ENCODE assay signal across 8 cellular contexts in the genomic region with DNA sequence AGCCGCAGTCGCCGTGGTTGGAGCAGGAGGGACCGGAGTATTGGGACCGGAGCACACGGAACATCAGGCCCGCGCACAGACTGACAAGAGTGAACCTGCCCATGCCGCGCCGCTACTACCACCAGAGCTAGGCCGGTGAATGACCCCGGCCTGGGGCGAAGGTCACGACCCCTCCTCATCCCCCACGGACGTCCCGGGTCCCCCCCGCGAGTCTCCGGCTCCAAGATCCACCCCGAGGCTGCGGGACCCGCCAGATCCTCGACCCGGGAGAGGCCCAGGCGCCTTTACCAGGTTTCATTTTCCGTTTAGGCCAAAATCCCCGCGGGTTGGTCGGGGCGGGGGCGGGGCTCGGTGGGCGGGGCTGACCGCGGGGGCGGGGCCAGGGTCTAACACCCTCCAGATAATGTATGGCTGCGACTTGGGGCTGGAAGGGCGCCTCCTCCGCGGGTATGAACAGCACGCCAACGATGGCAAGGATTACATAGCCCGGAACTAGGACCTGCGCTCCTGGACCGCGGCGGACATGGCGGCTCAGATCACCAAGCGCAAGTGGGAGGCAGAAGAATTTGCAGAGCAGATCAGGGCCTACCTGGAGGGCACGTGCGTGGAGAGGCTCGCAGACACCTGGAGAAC. TPM values are rescaled to one million over a fixed set of nuclear protein-coding genes. Genes with fewer than 3 reads are reported as not detected.
DNase-seq lines count a peak whose midpoint lies in the region; ATAC-seq and TF ChIP-seq lines count a peak whose summit lies in the region.

No MANE protein-coding gene starts in this region.

- H3K4me3 Mint-ChIP-seq in activated naive CD4-positive, alpha-beta T cell treated with anti-CD3 and anti-CD28 coated beads for 36 hours: peak overlapping the region; percentile 96
- peak overlapping the region; percentile 88 for H3K4me3 Mint-ChIP-seq in glutamatergic neuron (ENCODE audit: unreplicated experiment)

- no peaks in the 10 kb centered on the region for H3K9me3 Mint-ChIP-seq in activated naive CD4-positive, alpha-beta T cell treated with anti-CD3 and anti-CD28 coated beads for 36 hours
- peaks cover 4% of the 10 kb centered on the region for H3K9me3 Mint-ChIP-seq in glutamatergic neuron (ENCODE audit: unreplicated experiment)

- peaks cover 15% of the 10 kb centered on the region for H3K36me3 Mint-ChIP-seq in activated naive CD4-positive, alpha-beta T cell treated with anti-CD3 and anti-CD28 coated beads for 36 hours (ENCODE audit: low read depth)
- no peaks in the 10 kb centered on the region for H3K36me3 Mint-ChIP-seq in glutamatergic neuron (ENCODE audit: unreplicated experiment)

- H3K27me3 Mint-ChIP-seq in activated naive CD4-positive, alpha-beta T cell treated with anti-CD3 and anti-CD28 coated beads for 36 hours (ENCODE audit: low read depth): no peaks in the 10 kb centered on the region
- peaks cover 9% of the 10 kb centered on the region for H3K27me3 Mint-ChIP-seq in glutamatergic neuron (ENCODE audit: unreplicated experiment)

- peak; percentile 77 for DNase-seq in GM03348 (ENCODE audit: low spot score)
- peak; percentile 66 for DNase-seq in RPMI7951 (ENCODE audit: low read depth)
- peak; percentile 90 for DNase-seq in activated naive CD4-positive, alpha-beta T cell treated with anti-CD3 and anti-CD28 coated beads for 36 hours
- DNase-seq in glutamatergic neuron: peak; percentile 56
- peak; percentile 63 for DNase-seq in retina
- no peak for DNase-seq in NCI-H128 (lab: John Stamatoyannopoulos, UW; ENCODE audit: unreplicated experiment)

- peak; percentile 89 for ATAC-seq in HG02970 (IDR thresholded peaks at IDR 0.05; ENCODE audit: low FRiP score, unreplicated experiment)
- ATAC-seq in HG03457 (IDR thresholded peaks at IDR 0.05; ENCODE audit: unreplicated experiment): no peak

- intact Hi-C loops in activated naive CD4-positive, alpha-beta T cell treated with anti-CD3 and anti-CD28 coated beads for 36 hours (cut with micrococcal nuclease): loop anchor here (1.0 to 5.0 kb wide), 6 partner anchors 15 to 205 kb away; partner anchors contain the start of genes HLA-A, HLA-F and PPP1R11

- TF ChIP-seq CTCF in glutamatergic neuron (IDR thresholded peaks at IDR 0.05; ENCODE audit: partially characterized antibody, unreplicated experiment): no peak

- peak overlapping the region; percentile 94 for H3K27ac Mint-ChIP-seq in activated naive CD4-positive, alpha-beta T cell treated with anti-CD3 and anti-CD28 coated beads for 36 hours
- H3K27ac Mint-ChIP-seq in glutamatergic neuron (ENCODE audit: unreplicated experiment): peak overlapping the region; percentile 68

- CTCF ChIA-PET in activated naive CD4-positive, alpha-beta T cell treated with anti-CD3 and anti-CD28 coated beads for 36 hours (lab: Charles Lee): no interaction called here

- H3K4me1 Mint-ChIP-seq in activated naive CD4-positive, alpha-beta T cell treated with anti-CD3 and anti-CD28 coated beads for 36 hours (ENCODE audit: low read depth): peaks cover 31% of the 10 kb centered on the region
- H3K4me1 Mint-ChIP-seq in glutamatergic neuron (ENCODE audit: low read depth, unreplicated experiment): peaks cover 10% of the 10 kb centered on the region

RNA-seq across cellular contexts. Expression of gene HLA-A, which starts 15.4 kb away (rescaled TPM):
- total RNA-seq in RPMI7951 (2014; rRNA removed; shearing (Covaris generic)): 1,042 and 1,246 TPM in 2 replicates
- total RNA-seq in activated naive CD4-positive, alpha-beta T cell treated with anti-CD3 and anti-CD28 coated beads for 36 hours: 1,000 to 10,000 TPM; 1,509 to 1,515 TPM
- total RNA-seq in glutamatergic neuron (ENCODE audit: unreplicated experiment): 60.2 TPM

Comparison
In these comparisons a context has a peak if more than half of its experiments do, and no peak if none do; other contexts are left out.
1. RNA of gene HLA-A, which starts 15.4 kb away (total RNA-seq): 1,509 to 1,515 TPM in activated naive CD4-positive, alpha-beta T cell treated with anti-CD3 and anti-CD28 coated beads for 36 hours and 1,042 to 1,246 TPM in RPMI7951; 60.2 TPM in glutamatergic neuron (single experiment); every median in the first group is over 10 times any median in the second.